22 cellular contexts compared by ENCODE assay signal in the genomic region with DNA sequence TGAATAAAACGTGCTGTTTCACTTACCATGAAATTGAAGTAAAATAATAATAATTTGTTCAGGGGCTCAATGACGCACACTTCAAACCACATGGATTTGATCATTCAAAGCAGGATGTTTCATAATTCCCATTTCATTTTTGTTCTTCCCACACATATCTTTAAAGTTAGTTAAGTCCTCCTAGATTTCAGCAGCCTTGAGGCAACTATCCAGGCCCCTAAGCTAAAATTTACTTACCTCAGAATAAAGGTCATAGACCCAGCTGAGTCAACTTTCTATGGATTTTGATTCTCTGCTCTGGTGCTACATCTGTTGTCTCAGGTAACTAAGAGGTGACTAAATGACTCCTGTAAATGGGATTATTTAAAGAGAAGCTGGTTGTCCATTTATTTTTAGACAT. TPM values are rescaled to one million over a fixed set of nuclear protein-coding genes. Genes with fewer than 3 reads are reported as not detected.
A peak's percentile ranks its signal among the peaks of the same experiment; 100 is the strongest.
DNase-seq lines count a peak whose midpoint lies in the region; ATAC-seq and TF ChIP-seq lines count a peak whose summit lies in the region.
"Had no signal": no experiment of that assay in that cellular context is flagged by ENCODE, and none has a peak within 500 bp of the region (broad histone marks: within the 10 kb centered on the region; RNA-seq: fewer than 3 reads in every experiment).

No MANE protein-coding gene starts in this region.

- DNase-seq in activated naive CD4-positive, alpha-beta T cell treated with Interleukin-2 at 50 U/mL for 16 hours, result no peak
- no peak for DNase-seq in activated CD8-positive, alpha-beta T cell treated with anti-CD3 and anti-CD28 coated beads for 36 hours
- DNase-seq in immature natural killer cell (no peak), DMS114 treated with DMSO at 0.1 percent for 48 hours (lab: John Stamatoyannopoulos, UW; ENCODE audit: unreplicated experiment) (no peak), DMS 273 treated with DMSO at 0.1 percent for 48 hours (lab: John Stamatoyannopoulos, UW) (no peak)
- no peak for DNase-seq in stimulated activated CD4-positive, alpha-beta T cell treated with anti-CD3 and anti-CD28 coated beads, Interleukin-15, amount 100 ng/mL, for 24 hours
- DNase-seq: activated gamma-delta T cell treated with Interleukin-2 at 50 U/mL for 16 hours, brain microvascular endothelial cell, Caco-2, EL, foreskin keratinocyte, hypothalamus, NCI-H1417 treated with DMSO at 0.1 percent for 48 hours, NCI-H82, PC-9, retina, stomach, upper lobe of right lung had no signal

- CTCF ChIA-PET in activated CD8-positive, alpha-beta T cell treated with anti-CD3 and anti-CD28 coated beads for 36 hours (lab: Charles Lee), result interaction anchor here (1.2 to 3.1 kb wide), 4 partner anchors 12 to 101 kb away, joined by 4 to 7 read pairs (median 6); no protein-coding TSS in a partner anchor

- H3K4me3 Mint-ChIP-seq in activated naive CD4-positive, alpha-beta T cell treated with anti-CD3 and anti-CD28 coated beads, Interleukin-2, amount 50 U/mL, for 24 hours, result peak overlapping the region; percentile 55
- peak overlapping the region; percentile 38 for H3K4me3 Mint-ChIP-seq in activated CD8-positive, alpha-beta T cell treated with anti-CD3 and anti-CD28 coated beads for 36 hours
- H3K4me3 Mint-ChIP-seq in immature natural killer cell, result peak overlapping the region in 1 of 5 donors; percentile 50
- H3K4me3 Mint-ChIP-seq: mesothelial cell of epicardium had no signal

- no peaks in the 10 kb centered on the region for H3K27me3 Mint-ChIP-seq in activated naive CD4-positive, alpha-beta T cell treated with anti-CD3 and anti-CD28 coated beads, Interleukin-2, amount 50 U/mL, for 24 hours
- no peaks in the 10 kb centered on the region for H3K27me3 Mint-ChIP-seq in activated CD8-positive, alpha-beta T cell treated with anti-CD3 and anti-CD28 coated beads for 36 hours
- H3K27me3 Mint-ChIP-seq in immature natural killer cell (ENCODE audit: low read depth in 3 of 3), result peaks cover 0 to 6% (median 0%) of the 10 kb centered on the region in 3 donors

- no peaks in the 10 kb centered on the region for H3K9me3 Mint-ChIP-seq in activated naive CD4-positive, alpha-beta T cell treated with anti-CD3 and anti-CD28 coated beads, Interleukin-2, amount 50 U/mL, for 24 hours
- H3K9me3 Mint-ChIP-seq in activated CD8-positive, alpha-beta T cell treated with anti-CD3 and anti-CD28 coated beads for 36 hours, result no peaks in the 10 kb centered on the region
- H3K9me3 Mint-ChIP-seq in immature natural killer cell, result no peaks in the 10 kb centered on the region

- peaks cover 94% of the 10 kb centered on the region for H3K4me1 Mint-ChIP-seq in activated naive CD4-positive, alpha-beta T cell treated with anti-CD3 and anti-CD28 coated beads, Interleukin-2, amount 50 U/mL, for 24 hours
- H3K4me1 Mint-ChIP-seq in activated CD8-positive, alpha-beta T cell treated with anti-CD3 and anti-CD28 coated beads for 36 hours (ENCODE audit: low read depth), result peaks cover 88% of the 10 kb centered on the region
- H3K4me1 Mint-ChIP-seq in immature natural killer cell, result peaks cover 74 to 98% of the 10 kb centered on the region in 2 donors
- H3K4me1 Mint-ChIP-seq: mesothelial cell of epicardium had no signal

- intact Hi-C loops in activated CD8-positive, alpha-beta T cell treated with anti-CD3 and anti-CD28 coated beads for 36 hours (cut with micrococcal nuclease), result loop anchor here (5.0 to 10.0 kb wide), 2 partner anchors 93 to 195 kb away; partner anchors contain the start of gene ITM2A

- H3K27ac Mint-ChIP-seq in activated naive CD4-positive, alpha-beta T cell treated with anti-CD3 and anti-CD28 coated beads, Interleukin-2, amount 50 U/mL, for 24 hours, result peak overlapping the region; percentile 87
- H3K27ac Mint-ChIP-seq in activated CD8-positive, alpha-beta T cell treated with anti-CD3 and anti-CD28 coated beads for 36 hours, result peak overlapping the region; percentile 89
- peak overlapping the region; percentile 32 to 97 (median 88) for H3K27ac Mint-ChIP-seq in immature natural killer cell
- H3K27ac Mint-ChIP-seq: mesothelial cell of epicardium had no signal

- POLR2A ChIA-PET in activated CD8-positive, alpha-beta T cell treated with anti-CD3 and anti-CD28 coated beads for 36 hours (lab: Charles Lee), result interaction anchor here (1.2 to 1.3 kb wide), 2 partner anchors 12 to 18 kb away, joined by 3 read pairs; no protein-coding TSS in a partner anchor

- peak; percentile 43 for ATAC-seq in activated CD8-positive, alpha-beta T cell treated with anti-CD3 and anti-CD28 coated beads for 36 hours
- ATAC-seq: foreskin keratinocyte, upper lobe of right lung had no signal

- H3K36me3 Mint-ChIP-seq in activated naive CD4-positive, alpha-beta T cell treated with anti-CD3 and anti-CD28 coated beads, Interleukin-2, amount 50 U/mL, for 24 hours, result peaks cover 16% of the 10 kb centered on the region
- peaks cover 54% of the 10 kb centered on the region for H3K36me3 Mint-ChIP-seq in activated CD8-positive, alpha-beta T cell treated with anti-CD3 and anti-CD28 coated beads for 36 hours (ENCODE audit: low read depth)
- H3K36me3 Mint-ChIP-seq in immature natural killer cell, result peaks cover 8 to 22% (median 11%) of the 10 kb centered on the region in 3 donors
- H3K36me3 Mint-ChIP-seq: mesothelial cell of epicardium had no signal

- no peak for TF ChIP-seq CTCF in activated CD8-positive, alpha-beta T cell treated with anti-CD3 and anti-CD28 coated beads for 36 hours (IDR thresholded peaks at IDR 0.05)

RNA-seq across cellular contexts. Expression of gene GPR174, which starts 25.0 kb away (rescaled TPM):
- 10 to 100 TPM; 23.4 to 23.9 TPM for total RNA-seq in activated CD8-positive, alpha-beta T cell treated with anti-CD3 and anti-CD28 coated beads for 36 hours
- 1 to 10 TPM; 3.9 to 9.0 (median 5.0) TPM for polyA plus RNA-seq in immature natural killer cell
- total RNA-seq: Caco-2, foreskin keratinocyte, H1, mesothelial cell of epicardium, PC-9, SJSA1 had no signal
- polyA plus RNA-seq: foreskin keratinocyte, H1 had no signal
